In genomic region chr5:96714450-96714849, GRCh38 we compare ENCODE assay signal across 8 cellular contexts. TPM values are rescaled to one million over a fixed set of nuclear protein-coding genes. Genes with fewer than 3 reads are reported as not detected.
A peak's percentile ranks its signal among the peaks of the same experiment; 100 is the strongest.
DNase-seq lines count a peak whose midpoint lies in the region; ATAC-seq and TF ChIP-seq lines count a peak whose summit lies in the region.

No MANE protein-coding gene starts in this region.

- CTCF ChIA-PET in AG04450 (lab: Charles Lee), result interaction anchor here (0.7 to 1.7 kb wide), 5 partner anchors 25 to 447 kb away, joined by 3 to 5 read pairs (median 3); no protein-coding TSS in a partner anchor

- ATAC-seq in GM21723 (IDR thresholded peaks at IDR 0.05; ENCODE audit: unreplicated experiment), result no peak
- ATAC-seq in HG02759 (IDR thresholded peaks at IDR 0.05; ENCODE audit: unreplicated experiment), result no peak

- H3K36me3 Mint-ChIP-seq in nephron progenitor cell (ENCODE audit: low read depth), result no peaks in the 10 kb centered on the region

- no peak for TF ChIP-seq EP300 in ovary (IDR thresholded peaks at IDR 0.05)

- H3K36me3 ChIP-seq in esophagus squamous epithelium, result peaks cover 0 to 19% (median 0%) of the 10 kb centered on the region in 3 donors
- H3K36me3 ChIP-seq in ovary, result no peaks in the 10 kb centered on the region

- H3K4me1 ChIP-seq in esophagus squamous epithelium, result peaks cover 25 to 98% (median 45%) of the 10 kb centered on the region in 3 donors
- peaks cover 11% of the 10 kb centered on the region for H3K4me1 ChIP-seq in ovary (ENCODE audit: insufficient read depth)

- POLR2A ChIA-PET in AG04450 (lab: Yijun Ruan, JAX), result interaction anchor here (0.5 to 1.4 kb wide), 3 partner anchors 12 to 100 kb away, joined by 4 to 8 read pairs (median 6); no protein-coding TSS in a partner anchor

- intact Hi-C loops in esophagus squamous epithelium (cut with DNase I) (no loop called here), ovary (cut with DNase I) (no loop called here)

- no peaks in the 10 kb centered on the region for H3K9me3 Mint-ChIP-seq in nephron progenitor cell

- H3K4me1 Mint-ChIP-seq in nephron progenitor cell, result no peaks in the 10 kb centered on the region

- H3K9me3 ChIP-seq in AG04450 (ENCODE audit: control insufficient read depth, insufficient read depth, low read length) (no peaks in the 10 kb centered on the region), esophagus squamous epithelium (no peaks in the 10 kb centered on the region), ovary (no peaks in the 10 kb centered on the region)

- peaks cover 33% of the 10 kb centered on the region for H3K27me3 Mint-ChIP-seq in nephron progenitor cell (ENCODE audit: low read depth, poor library complexity)

- no peak for TF ChIP-seq CTCF in AG04450 (IDR thresholded peaks at IDR 0.05; ENCODE audit: low read depth, low read length)
- no peak for TF ChIP-seq CTCF in esophagus squamous epithelium (IDR thresholded peaks at IDR 0.05)
- no peak for TF ChIP-seq CTCF in nephron progenitor cell (IDR thresholded peaks at IDR 0.05)
- no peak for TF ChIP-seq CTCF in ovary (IDR thresholded peaks at IDR 0.05)

- H3K27me3 ChIP-seq in AG04450 (ENCODE audit: control insufficient read depth, insufficient read depth, low read length) (no peaks in the 10 kb centered on the region), esophagus squamous epithelium (no peaks in the 10 kb centered on the region), ovary (no peaks in the 10 kb centered on the region)

- no peak overlapping the region for H3K4me3 Mint-ChIP-seq in nephron progenitor cell

- peak overlapping the region; percentile 55 for H3K27ac Mint-ChIP-seq in nephron progenitor cell

- TF ChIP-seq POLR2A in esophagus squamous epithelium (IDR thresholded peaks at IDR 0.05) (no peak), ovary (IDR thresholded peaks at IDR 0.05) (no peak)

- H3K4me3 ChIP-seq in AG04450 (ENCODE audit: low read depth, low read length) (no peak overlapping the region), esophagus squamous epithelium (no peak overlapping the region), ovary (no peak overlapping the region)

- peak overlapping the region; percentile 3 for H3K27ac ChIP-seq in AG04450 (ENCODE audit: low read depth, low read length)
- peak overlapping the region; percentile 36 to 87 (median 65) for H3K27ac ChIP-seq in esophagus squamous epithelium
- no peak overlapping the region for H3K27ac ChIP-seq in ovary

- no peak for DNase-seq in AG04450 (ENCODE audit: low read depth, low spot score)
- DNase-seq in OCI-M1 (lab: John Stamatoyannopoulos, UW), result peak; percentile 59
- DNase-seq in esophagus squamous epithelium (lab: John Stamatoyannopoulos, UW), result no peak
- DNase-seq in nephron progenitor cell, result no peak
- no peak for DNase-seq in ovary
- no peak for DNase-seq in LoVo (ENCODE audit: low spot score)

RNA-seq across cellular contexts. Expression of gene CAST, which starts 52.3 kb away (rescaled TPM):
- polyA plus RNA-seq in AG04450 (2011; rRNA removed) (145 and 191 TPM in 2 replicates), ovary (100 to 1,000 TPM in 1 of 2 donors, 10 to 100 TPM in 1; 61.2 to 276 TPM)
- 106 and 137 TPM in 2 replicates for polyA minus RNA-seq in AG04450 (2011; rRNA and poly(A)+ RNA removed)
- total RNA-seq in esophagus squamous epithelium (100 to 1,000 TPM; 324 to 489 (median 375) TPM), ovary (100 to 1,000 TPM; 119 to 218 (median 173) TPM)

Comparison
In these comparisons a context has a peak if more than half of its experiments do, and no peak if none do; other contexts are left out.
1. H3K27ac ChIP-seq: peak in AG04450 (single experiment) and esophagus squamous epithelium (4 of 4); none in ovary (0 of 2).